1 cellular context compared by ENCODE assay signal in the genomic region with DNA sequence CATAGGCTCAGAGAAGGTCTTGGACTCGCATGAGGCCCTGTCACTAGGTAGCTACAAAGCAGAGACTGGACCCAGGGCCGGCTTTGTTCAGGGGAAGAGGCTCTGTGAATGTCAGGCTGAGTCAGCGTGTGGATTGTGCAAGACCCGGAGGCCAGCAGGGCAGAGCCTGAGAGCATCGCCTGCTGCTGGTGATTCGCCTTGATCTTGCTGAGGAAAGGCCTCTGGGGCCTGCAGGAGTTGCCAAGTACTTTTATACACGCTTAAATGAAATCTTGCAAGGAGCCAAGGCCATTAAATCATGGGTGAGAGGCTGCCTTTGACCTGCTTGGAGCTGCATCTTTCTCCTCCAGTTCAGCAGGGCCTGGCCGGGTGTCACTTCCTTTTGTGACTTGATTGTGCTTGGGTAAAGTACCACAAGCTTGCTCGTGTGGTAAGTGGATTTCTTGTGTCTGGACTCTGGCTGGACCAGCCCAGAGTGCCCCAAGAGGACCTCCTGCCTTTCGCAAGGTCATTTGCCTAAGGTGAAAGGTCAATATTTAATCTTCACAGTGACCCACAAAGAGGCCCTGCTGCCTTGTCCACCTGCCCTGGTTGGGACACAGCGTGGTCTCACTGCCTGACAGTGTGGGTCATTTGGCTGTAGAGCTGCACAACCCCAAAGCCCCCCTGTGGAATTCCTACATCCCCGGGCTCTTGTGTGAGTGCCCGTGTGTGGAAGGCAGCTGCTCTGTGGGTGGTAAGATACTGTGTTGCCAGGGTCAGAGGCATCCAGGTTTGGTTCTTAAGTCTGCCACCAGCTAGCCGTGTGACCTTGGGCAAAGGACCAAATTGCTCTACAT.
TF ChIP-seq lines count a peak whose summit lies in the region.

No MANE protein-coding gene starts in this region.

TF ChIP-seq in HepG2, 621 proteins besides CTCF, POLR2A, EP300 and RAD21 (continues in another document):
- TF ChIP-seq, protein P1, sequence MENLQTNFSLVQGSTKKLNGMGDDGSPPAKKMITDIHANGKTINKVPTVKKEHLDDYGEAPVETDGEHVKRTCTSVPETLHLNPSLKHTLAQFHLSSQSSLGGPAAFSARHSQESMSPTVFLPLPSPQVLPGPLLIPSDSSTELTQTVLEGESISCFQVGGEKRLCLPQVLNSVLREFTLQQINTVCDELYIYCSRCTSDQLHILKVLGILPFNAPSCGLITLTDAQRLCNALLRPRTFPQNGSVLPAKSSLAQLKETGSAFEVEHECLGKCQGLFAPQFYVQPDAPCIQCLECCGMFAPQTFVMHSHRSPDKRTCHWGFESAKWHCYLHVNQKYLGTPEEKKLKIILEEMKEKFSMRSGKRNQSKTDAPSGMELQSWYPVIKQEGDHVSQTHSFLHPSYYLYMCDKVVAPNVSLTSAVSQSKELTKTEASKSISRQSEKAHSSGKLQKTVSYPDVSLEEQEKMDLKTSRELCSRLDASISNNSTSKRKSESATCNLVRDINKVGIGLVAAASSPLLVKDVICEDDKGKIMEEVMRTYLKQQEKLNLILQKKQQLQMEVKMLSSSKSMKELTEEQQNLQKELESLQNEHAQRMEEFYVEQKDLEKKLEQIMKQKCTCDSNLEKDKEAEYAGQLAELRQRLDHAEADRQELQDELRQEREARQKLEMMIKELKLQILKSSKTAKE (CRISPR knock-in tag; IDR thresholded peaks at IDR 0.05; ENCODE audit: borderline replicate concordance): peak; percentile 39; the same call in 1 of the 2 replicates
- TF ChIP-seq KLF15 (CRISPR knock-in tag; IDR thresholded peaks at IDR 0.05; ENCODE audit: borderline replicate concordance): no peak
- no peak; the same call in 1 of the 2 replicates for TF ChIP-seq ZNF589 (CRISPR knock-in tag; conservative IDR thresholded peaks at IDR 0.05)
- no peak for TF ChIP-seq BCLAF1 (IDR thresholded peaks at IDR 0.05)
- no peak for TF ChIP-seq BRD4 (CRISPR knock-in tag; IDR thresholded peaks at IDR 0.05)
- no peak for TF ChIP-seq KMT2B (CRISPR knock-in tag; IDR thresholded peaks at IDR 0.05)
- TF ChIP-seq NRL (CRISPR knock-in tag; IDR thresholded peaks at IDR 0.05; ENCODE audit: borderline replicate concordance): no peak
- TF ChIP-seq, protein P2, sequence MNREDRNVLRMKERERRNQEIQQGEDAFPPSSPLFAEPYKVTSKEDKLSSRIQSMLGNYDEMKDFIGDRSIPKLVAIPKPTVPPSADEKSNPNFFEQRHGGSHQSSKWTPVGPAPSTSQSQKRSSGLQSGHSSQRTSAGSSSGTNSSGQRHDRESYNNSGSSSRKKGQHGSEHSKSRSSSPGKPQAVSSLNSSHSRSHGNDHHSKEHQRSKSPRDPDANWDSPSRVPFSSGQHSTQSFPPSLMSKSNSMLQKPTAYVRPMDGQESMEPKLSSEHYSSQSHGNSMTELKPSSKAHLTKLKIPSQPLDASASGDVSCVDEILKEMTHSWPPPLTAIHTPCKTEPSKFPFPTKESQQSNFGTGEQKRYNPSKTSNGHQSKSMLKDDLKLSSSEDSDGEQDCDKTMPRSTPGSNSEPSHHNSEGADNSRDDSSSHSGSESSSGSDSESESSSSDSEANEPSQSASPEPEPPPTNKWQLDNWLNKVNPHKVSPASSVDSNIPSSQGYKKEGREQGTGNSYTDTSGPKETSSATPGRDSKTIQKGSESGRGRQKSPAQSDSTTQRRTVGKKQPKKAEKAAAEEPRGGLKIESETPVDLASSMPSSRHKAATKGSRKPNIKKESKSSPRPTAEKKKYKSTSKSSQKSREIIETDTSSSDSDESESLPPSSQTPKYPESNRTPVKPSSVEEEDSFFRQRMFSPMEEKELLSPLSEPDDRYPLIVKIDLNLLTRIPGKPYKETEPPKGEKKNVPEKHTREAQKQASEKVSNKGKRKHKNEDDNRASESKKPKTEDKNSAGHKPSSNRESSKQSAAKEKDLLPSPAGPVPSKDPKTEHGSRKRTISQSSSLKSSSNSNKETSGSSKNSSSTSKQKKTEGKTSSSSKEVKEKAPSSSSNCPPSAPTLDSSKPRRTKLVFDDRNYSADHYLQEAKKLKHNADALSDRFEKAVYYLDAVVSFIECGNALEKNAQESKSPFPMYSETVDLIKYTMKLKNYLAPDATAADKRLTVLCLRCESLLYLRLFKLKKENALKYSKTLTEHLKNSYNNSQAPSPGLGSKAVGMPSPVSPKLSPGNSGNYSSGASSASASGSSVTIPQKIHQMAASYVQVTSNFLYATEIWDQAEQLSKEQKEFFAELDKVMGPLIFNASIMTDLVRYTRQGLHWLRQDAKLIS (CRISPR knock-in tag; IDR thresholded peaks at IDR 0.05): peak; percentile 86
- no peak for TF ChIP-seq NCOA5 (CRISPR knock-in tag; IDR thresholded peaks at IDR 0.05)
- TF ChIP-seq ASH2L (IDR thresholded peaks at IDR 0.05; ENCODE audit: insufficient read length, low read depth, low read length): peak; percentile 72
- TF ChIP-seq MAF1 (CRISPR knock-in tag; IDR thresholded peaks at IDR 0.05; ENCODE audit: borderline replicate concordance): no peak
- TF ChIP-seq SP5 (CRISPR knock-in tag; IDR thresholded peaks at IDR 0.05; ENCODE audit: borderline replicate concordance, low read depth): peak; percentile 64; the same call in 1 of the 2 replicates
- no peak for TF ChIP-seq ZFP36L1 (CRISPR knock-in tag; IDR thresholded peaks at IDR 0.05)
- peak; percentile 82 for TF ChIP-seq MEIS2 (CRISPR knock-in tag; IDR thresholded peaks at IDR 0.05)
- no peak for TF ChIP-seq CREB3 (CRISPR knock-in tag; IDR thresholded peaks at IDR 0.05)
- peak; percentile 65; the same call in 1 of the 2 replicates for TF ChIP-seq ZNF639 (CRISPR knock-in tag; conservative IDR thresholded peaks at IDR 0.05)
- TF ChIP-seq ZBTB7A (CRISPR knock-in tag; IDR thresholded peaks at IDR 0.05): 0 out of 2 replicates have a peak, but pooled peaks have one; percentile 2
- TF ChIP-seq NPAS2 (CRISPR knock-in tag; IDR thresholded peaks at IDR 0.05; ENCODE audit: borderline replicate concordance): no peak
- no peak for TF ChIP-seq U2AF2 (IDR thresholded peaks at IDR 0.05; ENCODE audit: low read depth, low read length)
- 0 out of 2 replicates have a peak, but pooled peaks have one; percentile 18 for TF ChIP-seq WIZ (CRISPR knock-in tag; IDR thresholded peaks at IDR 0.05)
- TF ChIP-seq, protein P3, sequence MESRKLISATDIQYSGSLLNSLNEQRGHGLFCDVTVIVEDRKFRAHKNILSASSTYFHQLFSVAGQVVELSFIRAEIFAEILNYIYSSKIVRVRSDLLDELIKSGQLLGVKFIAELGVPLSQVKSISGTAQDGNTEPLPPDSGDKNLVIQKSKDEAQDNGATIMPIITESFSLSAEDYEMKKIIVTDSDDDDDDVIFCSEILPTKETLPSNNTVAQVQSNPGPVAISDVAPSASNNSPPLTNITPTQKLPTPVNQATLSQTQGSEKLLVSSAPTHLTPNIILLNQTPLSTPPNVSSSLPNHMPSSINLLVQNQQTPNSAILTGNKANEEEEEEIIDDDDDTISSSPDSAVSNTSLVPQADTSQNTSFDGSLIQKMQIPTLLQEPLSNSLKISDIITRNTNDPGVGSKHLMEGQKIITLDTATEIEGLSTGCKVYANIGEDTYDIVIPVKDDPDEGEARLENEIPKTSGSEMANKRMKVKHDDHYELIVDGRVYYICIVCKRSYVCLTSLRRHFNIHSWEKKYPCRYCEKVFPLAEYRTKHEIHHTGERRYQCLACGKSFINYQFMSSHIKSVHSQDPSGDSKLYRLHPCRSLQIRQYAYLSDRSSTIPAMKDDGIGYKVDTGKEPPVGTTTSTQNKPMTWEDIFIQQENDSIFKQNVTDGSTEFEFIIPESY (CRISPR knock-in tag; IDR thresholded peaks at IDR 0.05): peak; percentile 46; the same call in 1 of the 2 replicates
- no peak for TF ChIP-seq HNRNPL (IDR thresholded peaks at IDR 0.05; ENCODE audit: low read depth, low read length)
- TF ChIP-seq ZNF124 (CRISPR knock-in tag; IDR thresholded peaks at IDR 0.05): peak; percentile 77; the same call in 1 of the 2 replicates
- TF ChIP-seq ZBTB2 (CRISPR knock-in tag; IDR thresholded peaks at IDR 0.05; ENCODE audit: low read depth): no peak; the same call in 1 of the 2 replicates
- TF ChIP-seq RNF2 (conservative IDR thresholded peaks at IDR 0.05; ENCODE audit: low read depth): no peak
- no peak for TF ChIP-seq TOPORS (CRISPR knock-in tag; IDR thresholded peaks at IDR 0.05)
- TF ChIP-seq ZSCAN30 (CRISPR knock-in tag; IDR thresholded peaks at IDR 0.05): no peak
- no peak for TF ChIP-seq MBD4 (IDR thresholded peaks at IDR 0.05; ENCODE audit: borderline replicate concordance, low read length)
- TF ChIP-seq, protein P4, sequence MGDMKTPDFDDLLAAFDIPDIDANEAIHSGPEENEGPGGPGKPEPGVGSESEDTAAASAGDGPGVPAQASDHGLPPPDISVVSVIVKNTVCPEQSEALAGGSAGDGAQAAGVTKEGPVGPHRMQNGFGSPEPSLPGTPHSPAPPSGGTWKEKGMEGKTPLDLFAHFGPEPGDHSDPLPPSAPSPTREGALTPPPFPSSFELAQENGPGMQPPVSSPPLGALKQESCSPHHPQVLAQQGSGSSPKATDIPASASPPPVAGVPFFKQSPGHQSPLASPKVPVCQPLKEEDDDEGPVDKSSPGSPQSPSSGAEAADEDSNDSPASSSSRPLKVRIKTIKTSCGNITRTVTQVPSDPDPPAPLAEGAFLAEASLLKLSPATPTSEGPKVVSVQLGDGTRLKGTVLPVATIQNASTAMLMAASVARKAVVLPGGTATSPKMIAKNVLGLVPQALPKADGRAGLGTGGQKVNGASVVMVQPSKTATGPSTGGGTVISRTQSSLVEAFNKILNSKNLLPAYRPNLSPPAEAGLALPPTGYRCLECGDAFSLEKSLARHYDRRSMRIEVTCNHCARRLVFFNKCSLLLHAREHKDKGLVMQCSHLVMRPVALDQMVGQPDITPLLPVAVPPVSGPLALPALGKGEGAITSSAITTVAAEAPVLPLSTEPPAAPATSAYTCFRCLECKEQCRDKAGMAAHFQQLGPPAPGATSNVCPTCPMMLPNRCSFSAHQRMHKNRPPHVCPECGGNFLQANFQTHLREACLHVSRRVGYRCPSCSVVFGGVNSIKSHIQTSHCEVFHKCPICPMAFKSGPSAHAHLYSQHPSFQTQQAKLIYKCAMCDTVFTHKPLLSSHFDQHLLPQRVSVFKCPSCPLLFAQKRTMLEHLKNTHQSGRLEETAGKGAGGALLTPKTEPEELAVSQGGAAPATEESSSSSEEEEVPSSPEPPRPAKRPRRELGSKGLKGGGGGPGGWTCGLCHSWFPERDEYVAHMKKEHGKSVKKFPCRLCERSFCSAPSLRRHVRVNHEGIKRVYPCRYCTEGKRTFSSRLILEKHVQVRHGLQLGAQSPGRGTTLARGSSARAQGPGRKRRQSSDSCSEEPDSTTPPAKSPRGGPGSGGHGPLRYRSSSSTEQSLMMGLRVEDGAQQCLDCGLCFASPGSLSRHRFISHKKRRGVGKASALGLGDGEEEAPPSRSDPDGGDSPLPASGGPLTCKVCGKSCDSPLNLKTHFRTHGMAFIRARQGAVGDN (CRISPR knock-in tag; IDR thresholded peaks at IDR 0.05): peak; percentile 97
- peak; percentile 46 for TF ChIP-seq TAF1 (CRISPR knock-in tag; IDR thresholded peaks at IDR 0.05)
- TF ChIP-seq HCFC1 (IDR thresholded peaks at IDR 0.05; ENCODE audit: low read depth, low read length): no peak; the same call in 1 of the 2 replicates
- no peak for TF ChIP-seq ZNF530 (CRISPR knock-in tag; IDR thresholded peaks at IDR 0.05; ENCODE audit: low read depth)
- TF ChIP-seq ZNF652 (CRISPR knock-in tag; IDR thresholded peaks at IDR 0.05; ENCODE audit: borderline replicate concordance, low read depth): peak; percentile 20; the same call in 1 of the 2 replicates
